ENCODE assay signal across 1 cellular context in genomic region chr2:18559531-18559930, GRCh38.
TF ChIP-seq lines count a peak whose summit lies in the region.

No MANE protein-coding gene starts in this region.

TF ChIP-seq in H1, 55 proteins besides CTCF, POLR2A, EP300 and RAD21 (continued from another document):
- TF ChIP-seq, protein P1, sequence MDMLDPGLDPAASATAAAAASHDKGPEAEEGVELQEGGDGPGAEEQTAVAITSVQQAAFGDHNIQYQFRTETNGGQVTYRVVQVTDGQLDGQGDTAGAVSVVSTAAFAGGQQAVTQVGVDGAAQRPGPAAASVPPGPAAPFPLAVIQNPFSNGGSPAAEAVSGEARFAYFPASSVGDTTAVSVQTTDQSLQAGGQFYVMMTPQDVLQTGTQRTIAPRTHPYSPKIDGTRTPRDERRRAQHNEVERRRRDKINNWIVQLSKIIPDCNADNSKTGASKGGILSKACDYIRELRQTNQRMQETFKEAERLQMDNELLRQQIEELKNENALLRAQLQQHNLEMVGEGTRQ (IDR thresholded peaks at IDR 0.05; ENCODE audit: low read length), result no peak
- TF ChIP-seq CEBPB (IDR thresholded peaks at IDR 0.05; ENCODE audit: low read depth, low read length) (no peak), BACH1 (IDR thresholded peaks at IDR 0.05; ENCODE audit: low read length) (no peak), RBBP5 (IDR thresholded peaks at IDR 0.05; ENCODE audit: borderline replicate concordance, low read depth, low read length) (no peak), HDAC2 (IDR thresholded peaks at IDR 0.05; ENCODE audit: borderline replicate concordance in 1 of 2, low read depth in 2 of 2, low read length in 2 of 2) (no peak), BCL11A (IDR thresholded peaks at IDR 0.05; ENCODE audit: low read depth in 2 of 2, low read length in 2 of 2) (no peak)
TF ChIP-seq in H1: peak in this region for 0.
